8 cellular contexts compared by ENCODE assay signal in genomic region chr9:121620777-121621437, GRCh38. TPM values are rescaled to one million over a fixed set of nuclear protein-coding genes. Genes with fewer than 3 reads are reported as not detected.
DNase-seq lines count a peak whose midpoint lies in the region; ATAC-seq, FAIRE-seq and TF ChIP-seq lines count a peak whose summit lies in the region.
"Had no signal": no experiment of that assay in that cellular context is flagged by ENCODE, and none has a peak within 500 bp of the region (broad histone marks: within the 10 kb centered on the region; RNA-seq: fewer than 3 reads in every experiment).

No MANE protein-coding gene starts in this region.

- no peaks in the 10 kb centered on the region for H3K27me3 Mint-ChIP-seq in chondrocyte (ENCODE audit: low read depth)

- H3K27me3 ChIP-seq in pancreas = no peaks in the 10 kb centered on the region
- H3K27me3 ChIP-seq: esophagus squamous epithelium had no signal

- peaks cover 4% of the 10 kb centered on the region for H3K4me1 Mint-ChIP-seq in chondrocyte (ENCODE audit: low read depth)

- FAIRE-seq in pancreas (lab: Jason Lieb, UNC) = no peak

- no peaks in the 10 kb centered on the region for H3K9me3 ChIP-seq in pancreas
- H3K9me3 ChIP-seq: esophagus squamous epithelium had no signal

- WGBS in pancreas, 2 donors = 67 to 72% methylated on average over 3 of the region's 3 CpGs

- no peak overlapping the region for H3K27ac Mint-ChIP-seq in chondrocyte (ENCODE audit: unreplicated experiment)

- TF ChIP-seq CTCF in GM12864 (IDR thresholded peaks at IDR 0.05; ENCODE audit: low read depth, low read length, missing control alignments) (peak; percentile 53), chondrocyte (IDR thresholded peaks at IDR 0.05) (peak; percentile 77), pancreas (IDR thresholded peaks at IDR 0.05) (peak in 1 of 4 donors; percentile 13)

- peak; percentile 28 to 50 (median 36) for ATAC-seq in pancreas
- no peak for ATAC-seq in GM19324 (IDR thresholded peaks at IDR 0.05; ENCODE audit: low FRiP score, unreplicated experiment)
- ATAC-seq in activated CD4-positive, CD25-positive, alpha-beta regulatory T cell treated with anti-CD3 and anti-CD28 coated beads, Interleukin-2, amount 50 U/mL, for 24 hours = no peak

- no peaks in the 10 kb centered on the region for H3K36me3 ChIP-seq in pancreas
- H3K36me3 ChIP-seq: esophagus squamous epithelium had no signal

- DNase-seq in GM12864 (ENCODE audit: low read depth) (no peak), NAMALWA (ENCODE audit: low spot score) (peak; percentile 65), chondrocyte (ENCODE audit: low spot score) (no peak), pancreas (no peak)
- no peak for DNase-seq in central memory CD4-positive, alpha-beta T cell
- DNase-seq: esophagus squamous epithelium had no signal

- H3K4me1 ChIP-seq in pancreas = no peaks in the 10 kb centered on the region

- peak overlapping the region in 2 of 4 donors; percentile 64 to 72 for H3K27ac ChIP-seq in pancreas

- intact Hi-C loops in pancreas (cut with DNase I) = no loop called here

- no peak overlapping the region for H3K4me3 Mint-ChIP-seq in chondrocyte (ENCODE audit: unreplicated experiment)

- H3K36me3 Mint-ChIP-seq in chondrocyte (ENCODE audit: low read depth) = peaks cover 3% of the 10 kb centered on the region

- H3K4me3 ChIP-seq in GM12864 (ENCODE audit: low read depth, low read length) = no peak overlapping the region
- H3K4me3 ChIP-seq in pancreas = no peak overlapping the region
- H3K4me3 ChIP-seq: esophagus squamous epithelium had no signal

- no peaks in the 10 kb centered on the region for H3K9me3 Mint-ChIP-seq in chondrocyte (ENCODE audit: low read depth)

RNA-seq across cellular contexts. Expression of gene DAB2IP, which starts 30.5 kb away (rescaled TPM):
- total RNA-seq in chondrocyte (36.6 to 66.7 TPM (median 58.5 TPM) in 3 replicates), pancreas (10 to 100 TPM; 19.8 to 52.1 (median 25.3) TPM)
- polyA plus RNA-seq in pancreas = 10 to 100 TPM; 14.7 to 27.9 TPM

Comparison
In these comparisons a context has a peak if more than half of its experiments do, and no peak if none do; other contexts are left out.
1. ATAC-seq: peak in pancreas (4 of 4); none in GM19324 (single experiment) and activated CD4-positive, CD25-positive, alpha-beta regulatory T cell treated with anti-CD3 and anti-CD28 coated beads, Interleukin-2, amount 50 U/mL, for 24 hours (0 of 2).